In the genomic region with DNA sequence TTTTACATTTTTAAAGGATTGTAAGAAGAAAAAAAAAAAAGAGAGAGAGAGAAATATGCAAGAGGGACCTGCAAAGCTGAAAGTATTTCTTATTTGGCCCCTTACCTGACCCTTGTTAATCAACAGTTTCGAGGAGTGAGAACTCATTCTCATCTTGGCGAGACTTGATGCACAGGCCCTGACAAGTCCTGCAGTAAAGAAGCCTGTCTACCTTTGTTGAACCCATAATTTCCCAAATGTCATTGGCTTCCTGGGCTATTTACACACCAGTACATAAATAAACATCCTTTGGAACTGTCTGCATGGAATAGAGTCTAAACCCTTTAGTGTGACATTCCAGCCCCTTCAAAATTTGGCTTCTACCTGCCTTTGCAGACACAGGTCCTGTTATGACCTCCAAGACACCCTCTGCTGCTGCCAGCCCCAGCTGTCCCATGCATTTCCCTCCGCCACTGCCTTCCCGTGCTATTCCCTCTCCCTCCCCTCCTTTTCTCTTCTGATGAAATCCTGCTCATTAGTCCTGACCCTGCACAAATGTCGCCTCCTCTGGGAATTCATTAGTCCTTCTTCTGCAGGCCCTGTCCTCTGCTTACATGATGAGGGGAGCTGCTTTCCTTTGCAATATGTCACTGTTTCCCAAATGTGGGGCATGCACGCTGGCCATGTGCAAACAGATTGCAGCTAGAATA, we compare ENCODE assay signal across 17 cellular contexts. TPM values are rescaled to one million over a fixed set of nuclear protein-coding genes. Genes with fewer than 3 reads are reported as not detected.
DNase-seq lines count a peak whose midpoint lies in the region; ATAC-seq, FAIRE-seq and TF ChIP-seq lines count a peak whose summit lies in the region.
"Had no signal": no experiment of that assay in that cellular context is flagged by ENCODE, and none has a peak within 500 bp of the region (broad histone marks: within the 10 kb centered on the region; RNA-seq: fewer than 3 reads in every experiment).

No MANE protein-coding gene starts in this region.

- WGBS in right cardiac atrium: 64% methylated on average over 6 of the region's 6 CpGs

- H3K27me3 Mint-ChIP-seq in activated CD8-positive, alpha-beta memory T cell treated with anti-CD3 and anti-CD28 coated beads, Interleukin-2, amount 10 ng/mL, durations not matched to agents 7 days and 5 days: peaks cover 7% of the 10 kb centered on the region

- peaks cover 6% of the 10 kb centered on the region for H3K4me1 Mint-ChIP-seq in activated CD8-positive, alpha-beta memory T cell treated with anti-CD3 and anti-CD28 coated beads, Interleukin-2, amount 10 ng/mL, durations not matched to agents 7 days and 5 days

- H3K9me3 ChIP-seq in right cardiac atrium (ENCODE audit: control insufficient read depth, low read length): no peaks in the 10 kb centered on the region
- H3K9me3 ChIP-seq: BE2C, SJCRH30 had no signal

- DNase-seq in left ventricle myocardium superior (no peak), right cardiac atrium (no peak), NCI-H2227 (lab: John Stamatoyannopoulos, UW; ENCODE audit: unreplicated experiment) (peak; percentile 46), bronchial epithelial cell (ENCODE audit: low read depth) (peak; percentile 74), retina (peak; percentile 51), NK-92 (lab: John Stamatoyannopoulos, UW; ENCODE audit: unreplicated experiment) (no peak)
- no peak for DNase-seq in activated CD8-positive, alpha-beta memory T cell treated with anti-CD3 and anti-CD28 coated beads, Interleukin-2, amount 10 ng/mL, durations not matched to agents 7 days and 5 days
- DNase-seq: BE2C; CD4-positive, alpha-beta memory T cell; NCI-H2029; NCI-H526 treated with DMSO at 0.1 percent for 48 hours; SJCRH30; SW 1271 had no signal

- H3K36me3 Mint-ChIP-seq in activated CD8-positive, alpha-beta memory T cell treated with anti-CD3 and anti-CD28 coated beads, Interleukin-2, amount 10 ng/mL, durations not matched to agents 7 days and 5 days: no peaks in the 10 kb centered on the region
- H3K36me3 Mint-ChIP-seq: CD4-positive, alpha-beta memory T cell had no signal

- H3K4me3 Mint-ChIP-seq in activated CD8-positive, alpha-beta memory T cell treated with anti-CD3 and anti-CD28 coated beads, Interleukin-2, amount 10 ng/mL, durations not matched to agents 7 days and 5 days: no peak overlapping the region
- H3K4me3 Mint-ChIP-seq: CD4-positive, alpha-beta memory T cell had no signal

- no peaks in the 10 kb centered on the region for H3K36me3 ChIP-seq in bronchial epithelial cell (ENCODE audit: control insufficient read depth, insufficient read depth, low read length)
- H3K36me3 ChIP-seq: BE2C, SJCRH30 had no signal

- no peak overlapping the region for H3K27ac ChIP-seq in right cardiac atrium (ENCODE audit: low read length)
- H3K27ac ChIP-seq: HL-60, SJCRH30 had no signal

- peak; percentile 75 for FAIRE-seq in bronchial epithelial cell (lab: Jason Lieb, UNC)

- CTCF ChIA-PET in activated CD8-positive, alpha-beta memory T cell treated with anti-CD3 and anti-CD28 coated beads, Interleukin-2, amount 10 ng/mL, durations not matched to agents 7 days and 5 days (lab: Charles Lee): interaction anchor here (1.4 kb wide), 1 partner anchor 10 kb away, joined by 6 read pairs; no protein-coding TSS in a partner anchor

- intact Hi-C loops in left ventricle myocardium superior (cut with micrococcal nuclease) (loop anchor here (5.0 kb wide), 1 partner anchor 438 kb away; no protein-coding TSS in a partner anchor), right cardiac atrium (cut with DNase I) (loop anchor here in 2 of 4 donors (5.0 kb wide), 2 partner anchors 143 to 373 kb away; a partner anchor contains a TSS)

- no peak overlapping the region for H3K4me3 ChIP-seq in right cardiac atrium (ENCODE audit: low read length)
- H3K4me3 ChIP-seq in bronchial epithelial cell (ENCODE audit: low read depth, low read length): no peak overlapping the region
- H3K4me3 ChIP-seq: SJCRH30 had no signal

- H3K9me3 Mint-ChIP-seq in activated CD8-positive, alpha-beta memory T cell treated with anti-CD3 and anti-CD28 coated beads, Interleukin-2, amount 10 ng/mL, durations not matched to agents 7 days and 5 days (ENCODE audit: low read depth): peaks cover 3% of the 10 kb centered on the region

- H3K4me1 ChIP-seq in right cardiac atrium (ENCODE audit: control insufficient read depth, insufficient read depth, low read length): no peaks in the 10 kb centered on the region
- H3K4me1 ChIP-seq: BE2C, SJCRH30 had no signal

- no peak for TF ChIP-seq CTCF in bronchial epithelial cell (IDR thresholded peaks at IDR 0.05; ENCODE audit: insufficient read depth, low read length, severe bottlenecking)

- ATAC-seq in left ventricle myocardium superior (peak; percentile 36), right cardiac atrium (no peak)
- ATAC-seq in activated CD8-positive, alpha-beta memory T cell treated with anti-CD3 and anti-CD28 coated beads, Interleukin-2, amount 10 ng/mL, durations not matched to agents 7 days and 5 days: no peak

- H3K27ac Mint-ChIP-seq in activated CD8-positive, alpha-beta memory T cell treated with anti-CD3 and anti-CD28 coated beads, Interleukin-2, amount 10 ng/mL, durations not matched to agents 7 days and 5 days: no peak overlapping the region
- H3K27ac Mint-ChIP-seq: CD4-positive, alpha-beta memory T cell had no signal

- H3K27me3 ChIP-seq in right cardiac atrium (ENCODE audit: control insufficient read depth, insufficient read depth): no peaks in the 10 kb centered on the region
- no peaks in the 10 kb centered on the region for H3K27me3 ChIP-seq in bronchial epithelial cell (ENCODE audit: control insufficient read depth, insufficient read depth, low read length)
- H3K27me3 ChIP-seq: SJCRH30 had no signal

RNA-seq across cellular contexts. Expression of a gene that starts 35.1 kb away (rescaled TPM):
- total RNA-seq in left ventricle myocardium superior (22,131 TPM), right cardiac atrium (10 to 100 TPM; 24.0 to 36.1 (median 28.1) TPM), bronchial epithelial cell (not detected in 2 replicates)
- polyA plus RNA-seq in right cardiac atrium: 435 TPM
- not detected for total RNA-seq in activated CD8-positive, alpha-beta memory T cell treated with anti-CD3 and anti-CD28 coated beads, Interleukin-2, amount 10 ng/mL, durations not matched to agents 7 days and 5 days
- total RNA-seq: CD4-positive, alpha-beta memory T cell; Daoy; H4; RPMI7951 had no signal
- polyA plus RNA-seq: CD4-positive, alpha-beta memory T cell had no signal

RNA-seq across cellular contexts. Expression of a gene that starts 38.5 kb away (rescaled TPM):
- total RNA-seq in left ventricle myocardium superior (not detected), right cardiac atrium (not detected), bronchial epithelial cell (not detected in 2 replicates)
- not detected for polyA plus RNA-seq in right cardiac atrium
- not detected for total RNA-seq in activated CD8-positive, alpha-beta memory T cell treated with anti-CD3 and anti-CD28 coated beads, Interleukin-2, amount 10 ng/mL, durations not matched to agents 7 days and 5 days
- total RNA-seq: CD4-positive, alpha-beta memory T cell; Daoy; H4; RPMI7951; SJCRH30 had no signal
- polyA plus RNA-seq: CD4-positive, alpha-beta memory T cell had no signal

Comparison
In these comparisons a context has a peak if more than half of its experiments do, and no peak if none do; other contexts are left out.
1. RNA of a gene that starts 35.1 kb away (total RNA-seq): 22,131 TPM in left ventricle myocardium superior (single experiment); 24.0 to 36.1 TPM in right cardiac atrium, not detected in bronchial epithelial cell and not detected in activated CD8-positive, alpha-beta memory T cell treated with anti-CD3 and anti-CD28 coated beads, Interleukin-2, amount 10 ng/mL, durations not matched to agents 7 days and 5 days; every median in the first group is over 100 times any median in the second.
2. DNase-seq: peak in NCI-H2227 (single experiment), bronchial epithelial cell (single experiment) and retina (single experiment); none in left ventricle myocardium superior (single experiment), right cardiac atrium (0 of 3), NK-92 (single experiment) and activated CD8-positive, alpha-beta memory T cell treated with anti-CD3 and anti-CD28 coated beads, Interleukin-2, amount 10 ng/mL, durations not matched to agents 7 days and 5 days (single experiment).